Comparison of ENCODE assay signal across 9 cellular contexts in genomic region chr3:52851348-52851747, GRCh38. TPM values are rescaled to one million over a fixed set of nuclear protein-coding genes. Genes with fewer than 3 reads are reported as not detected.
DNase-seq lines count a peak whose midpoint lies in the region; ATAC-seq and TF ChIP-seq lines count a peak whose summit lies in the region.
"Had no signal": no experiment of that assay in that cellular context is flagged by ENCODE, and none has a peak within 500 bp of the region (broad histone marks: within the 10 kb centered on the region; RNA-seq: fewer than 3 reads in every experiment).

No MANE protein-coding gene starts in this region.

- H3K4me1 Mint-ChIP-seq in endothelial cell (ENCODE audit: unreplicated experiment) (peaks cover 4% of the 10 kb centered on the region), naive B cell (peaks cover 3 to 5% (median 4%) of the 10 kb centered on the region in 3 donors)

- H3K4me3 Mint-ChIP-seq in endothelial cell (ENCODE audit: unreplicated experiment) = no peak overlapping the region
- H3K4me3 Mint-ChIP-seq in naive B cell = no peak overlapping the region
- H3K4me3 Mint-ChIP-seq: stimulated activated naive CD8-positive, alpha-beta T cell treated with anti-CD3 and anti-CD28 coated beads, Interleukin-15, Interleukin-2, amounts not matched to agents 100 ng/mL and 50 ng/mL, for 24 hours had no signal

- H3K36me3 Mint-ChIP-seq in endothelial cell (ENCODE audit: low read depth, unreplicated experiment) (peaks cover 14% of the 10 kb centered on the region), naive B cell (no peaks in the 10 kb centered on the region)

- H3K9me3 Mint-ChIP-seq in endothelial cell (ENCODE audit: unreplicated experiment) (no peaks in the 10 kb centered on the region), naive B cell (no peaks in the 10 kb centered on the region)
- H3K9me3 Mint-ChIP-seq: stimulated activated naive CD8-positive, alpha-beta T cell treated with anti-CD3 and anti-CD28 coated beads, Interleukin-15, Interleukin-2, amounts not matched to agents 100 ng/mL and 50 ng/mL, for 24 hours had no signal

- H3K27me3 Mint-ChIP-seq in endothelial cell (ENCODE audit: unreplicated experiment) = peaks cover 1% of the 10 kb centered on the region
- H3K27me3 Mint-ChIP-seq in naive B cell = no peaks in the 10 kb centered on the region
- H3K27me3 Mint-ChIP-seq: stimulated activated naive CD8-positive, alpha-beta T cell treated with anti-CD3 and anti-CD28 coated beads, Interleukin-15, Interleukin-2, amounts not matched to agents 100 ng/mL and 50 ng/mL, for 24 hours had no signal

- peak; percentile 25 for DNase-seq in SKM-1 treated with dmso at 0.1 percent for 144 hours (lab: John Stamatoyannopoulos, UW; ENCODE audit: unreplicated experiment)
- no peak for DNase-seq in SKM-1 (lab: John Stamatoyannopoulos, UW; ENCODE audit: unreplicated experiment)
- peak; percentile 28 for DNase-seq in LHCN-M2 (ENCODE audit: low read depth)
- DNase-seq in endothelial cell (ENCODE audit: low spot score) = peak; percentile 59
- peak; percentile 24 for DNase-seq in naive B cell

- TF ChIP-seq CTCF in endothelial cell (IDR thresholded peaks at IDR 0.05; ENCODE audit: unreplicated experiment) = peak; percentile 26

- H3K27ac Mint-ChIP-seq in endothelial cell (ENCODE audit: unreplicated experiment) (no peak overlapping the region), naive B cell (peak overlapping the region in 1 of 6 donors; percentile 36)
- H3K27ac Mint-ChIP-seq: stimulated activated naive CD8-positive, alpha-beta T cell treated with anti-CD3 and anti-CD28 coated beads, Interleukin-15, Interleukin-2, amounts not matched to agents 100 ng/mL and 50 ng/mL, for 24 hours had no signal

- ATAC-seq in SK-N-SH treated with all-trans-retinoic acid at 6 μM for 48 hours (peak; percentile 82), naive B cell (ENCODE audit: low read depth in 2 of 2) (peak; percentile 48 to 54), HG02885 (IDR thresholded peaks at IDR 0.05; ENCODE audit: poor library complexity, unreplicated experiment) (no peak), HG03439 (IDR thresholded peaks at IDR 0.05; ENCODE audit: unreplicated experiment) (no peak)

TF ChIP-seq in SK-N-SH treated with all-trans-retinoic acid at 6 μM for 48 hours, 23 proteins besides CTCF, POLR2A, EP300 and RAD21:
- TF ChIP-seq OSR1 (CRISPR knock-in tag; IDR thresholded peaks at IDR 0.05) = no peak
- no peak for TF ChIP-seq PPARA (CRISPR knock-in tag; IDR thresholded peaks at IDR 0.05; ENCODE audit: borderline replicate concordance)
- no peak for TF ChIP-seq ZFP30 (CRISPR knock-in tag; IDR thresholded peaks at IDR 0.05)
- no peak for TF ChIP-seq ISL1 (CRISPR knock-in tag; IDR thresholded peaks at IDR 0.05)

RNA-seq across cellular contexts. Expression of gene MUSTN1, which starts 16.5 kb away (rescaled TPM):
- total RNA-seq in LHCN-M2 (2014; rRNA removed) (not detected in 2 replicates), endothelial cell (ENCODE audit: unreplicated experiment) (1.1 TPM)
- polyA plus RNA-seq in LHCN-M2 (2012) = 0.44 TPM
- polyA plus RNA-seq in naive B cell (ENCODE audit: low read depth in 6 of 6) = under 1 TPM in 1 of 6 donors, not detected in 5; 0.76 TPM

RNA-seq across cellular contexts. Expression of gene ITIH4, which starts 20.9 kb away (rescaled TPM):
- total RNA-seq in LHCN-M2 (2014; rRNA removed) (0.19 and 0.63 TPM in 2 replicates), endothelial cell (ENCODE audit: unreplicated experiment) (8.2 TPM)
- polyA plus RNA-seq in LHCN-M2 (2012) = 0.58 TPM
- polyA plus RNA-seq in naive B cell (ENCODE audit: low read depth in 6 of 6) = not detected

RNA-seq across cellular contexts. Expression of gene STIMATE, which starts 46.0 kb away (rescaled TPM):
- 13.6 and 22.2 TPM in 2 replicates for total RNA-seq in LHCN-M2 (2014; rRNA removed)
- 17.2 TPM for polyA plus RNA-seq in LHCN-M2 (2012)
- 24.5 TPM for total RNA-seq in endothelial cell (ENCODE audit: unreplicated experiment)
- polyA plus RNA-seq in naive B cell (ENCODE audit: low read depth in 6 of 6) = 10 to 100 TPM in 1 of 6 donors, 1 to 10 TPM in 5; 3.6 to 10.2 (median 5.9) TPM

RNA-seq across cellular contexts. Expression of gene ITIH3, which starts 56.8 kb away (rescaled TPM):
- total RNA-seq in LHCN-M2 (2014; rRNA removed) (not detected in 2 replicates), endothelial cell (ENCODE audit: unreplicated experiment) (not detected)
- polyA plus RNA-seq in LHCN-M2 (2012) = 4.6 TPM
- not detected for polyA plus RNA-seq in naive B cell (ENCODE audit: low read depth in 6 of 6)

Comparison
In these comparisons a context has a peak if more than half of its experiments do, and no peak if none do; other contexts are left out.
1. ATAC-seq: peak in SK-N-SH treated with all-trans-retinoic acid at 6 μM for 48 hours (single experiment) and naive B cell (2 of 2); none in HG02885 (single experiment) and HG03439 (single experiment).